Comparison of ENCODE assay signal across 1 cellular context in genomic region chr17:21233581-21234337, GRCh38.
TF ChIP-seq lines count a peak whose summit lies in the region.

No MANE protein-coding gene starts in this region.

TF ChIP-seq in IMR-90, 13 proteins besides CTCF, POLR2A, EP300 and RAD21 (continued from another document):
- no peak for TF ChIP-seq BHLHE40 (IDR thresholded peaks at IDR 0.05; ENCODE audit: low read depth, low read length)
- TF ChIP-seq NFE2L2 (IDR thresholded peaks at IDR 0.05; ENCODE audit: low read depth, low read length), result no peak
- no peak for TF ChIP-seq RFX5 (IDR thresholded peaks at IDR 0.05; ENCODE audit: low read depth, low read length)
- TF ChIP-seq, protein P1, sequence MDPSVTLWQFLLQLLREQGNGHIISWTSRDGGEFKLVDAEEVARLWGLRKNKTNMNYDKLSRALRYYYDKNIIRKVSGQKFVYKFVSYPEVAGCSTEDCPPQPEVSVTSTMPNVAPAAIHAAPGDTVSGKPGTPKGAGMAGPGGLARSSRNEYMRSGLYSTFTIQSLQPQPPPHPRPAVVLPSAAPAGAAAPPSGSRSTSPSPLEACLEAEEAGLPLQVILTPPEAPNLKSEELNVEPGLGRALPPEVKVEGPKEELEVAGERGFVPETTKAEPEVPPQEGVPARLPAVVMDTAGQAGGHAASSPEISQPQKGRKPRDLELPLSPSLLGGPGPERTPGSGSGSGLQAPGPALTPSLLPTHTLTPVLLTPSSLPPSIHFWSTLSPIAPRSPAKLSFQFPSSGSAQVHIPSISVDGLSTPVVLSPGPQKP (IDR thresholded peaks at IDR 0.05; ENCODE audit: borderline replicate concordance, low read depth, low read length), result no peak
- TF ChIP-seq MXI1 (IDR thresholded peaks at IDR 0.05; ENCODE audit: borderline replicate concordance, low read depth, low read length), result no peak
